ENCODE assay signal across 8 cellular contexts in the genomic region with DNA sequence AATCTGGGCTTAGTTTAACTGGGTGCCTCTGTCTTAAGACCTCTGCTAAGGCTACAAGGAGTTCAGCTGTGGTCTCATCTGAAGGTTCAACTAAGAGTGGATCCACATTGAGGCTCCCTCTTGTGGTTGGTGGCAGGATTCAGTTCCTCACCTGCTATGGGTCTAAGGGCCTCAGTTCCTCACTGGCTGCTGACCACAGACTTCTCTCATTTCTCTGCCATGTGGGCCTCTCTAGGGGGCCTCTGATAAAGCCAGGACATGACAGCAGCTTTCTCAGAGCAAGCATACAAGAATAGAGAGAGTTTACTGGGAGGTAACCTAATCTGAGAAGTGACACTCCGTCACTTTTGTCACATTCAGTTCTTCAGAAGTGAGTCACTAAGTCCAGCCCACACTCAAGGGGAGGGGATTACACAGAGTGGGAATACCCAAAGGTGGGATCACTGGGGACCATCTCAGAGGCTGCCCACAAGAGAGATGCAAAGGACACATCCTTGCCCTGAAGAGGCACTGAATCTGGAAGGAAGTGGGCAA. TPM values are rescaled to one million over a fixed set of nuclear protein-coding genes. Genes with fewer than 3 reads are reported as not detected.
DNase-seq lines count a peak whose midpoint lies in the region; ATAC-seq and TF ChIP-seq lines count a peak whose summit lies in the region.

No MANE protein-coding gene starts in this region.

- DNase-seq in AG08395 (ENCODE audit: low spot score) (peak; percentile 38), RKO (ENCODE audit: low spot score) (peak; percentile 62), endothelial cell (ENCODE audit: low spot score) (peak; percentile 49), SIG-M5 treated with dmso at 0.1 percent for 504 hours (lab: John Stamatoyannopoulos, UW; ENCODE audit: unreplicated experiment) (no peak)
- DNase-seq in stimulated activated CD8-positive, alpha-beta memory T cell treated with anti-CD3 and anti-CD28 coated beads, Interleukin-15, amount 100 ng/mL, for 48 hours (ENCODE audit: low read depth in 2 of 2) = peak; percentile 34 to 62

- H3K27ac Mint-ChIP-seq in endothelial cell (ENCODE audit: unreplicated experiment) = no peak overlapping the region

- no peaks in the 10 kb centered on the region for H3K9me3 Mint-ChIP-seq in endothelial cell (ENCODE audit: unreplicated experiment)

- peaks cover 2% of the 10 kb centered on the region for H3K27me3 Mint-ChIP-seq in endothelial cell (ENCODE audit: unreplicated experiment)

- no peaks in the 10 kb centered on the region for H3K4me1 Mint-ChIP-seq in endothelial cell (ENCODE audit: unreplicated experiment)

- no peak overlapping the region for H3K4me3 ChIP-seq in GM12875 (ENCODE audit: low read depth, low read length)

- no peaks in the 10 kb centered on the region for H3K36me3 Mint-ChIP-seq in endothelial cell (ENCODE audit: low read depth, unreplicated experiment)

- TF ChIP-seq CTCF in GM12875 (IDR thresholded peaks at IDR 0.05; ENCODE audit: borderline replicate concordance, insufficient read depth, low read depth, low read length) (peak; percentile 38; the same call in 1 of the 2 replicates), endothelial cell (IDR thresholded peaks at IDR 0.05; ENCODE audit: unreplicated experiment) (peak; percentile 44)

- H3K4me3 Mint-ChIP-seq in endothelial cell (ENCODE audit: unreplicated experiment) = no peak overlapping the region

- ATAC-seq in HG03025 (IDR thresholded peaks at IDR 0.05; ENCODE audit: low FRiP score, unreplicated experiment) (peak; percentile 71), GM21737 (IDR thresholded peaks at IDR 0.05; ENCODE audit: unreplicated experiment) (no peak)

RNA-seq across cellular contexts. Expression of gene ABAT, which starts 19.2 kb away (rescaled TPM):
- 1.6 TPM for total RNA-seq in endothelial cell (ENCODE audit: unreplicated experiment)

RNA-seq across cellular contexts. Expression of gene METTL22, which starts 33.8 kb away (rescaled TPM):
- 39.6 TPM for total RNA-seq in endothelial cell (ENCODE audit: unreplicated experiment)
